In the genomic region with DNA sequence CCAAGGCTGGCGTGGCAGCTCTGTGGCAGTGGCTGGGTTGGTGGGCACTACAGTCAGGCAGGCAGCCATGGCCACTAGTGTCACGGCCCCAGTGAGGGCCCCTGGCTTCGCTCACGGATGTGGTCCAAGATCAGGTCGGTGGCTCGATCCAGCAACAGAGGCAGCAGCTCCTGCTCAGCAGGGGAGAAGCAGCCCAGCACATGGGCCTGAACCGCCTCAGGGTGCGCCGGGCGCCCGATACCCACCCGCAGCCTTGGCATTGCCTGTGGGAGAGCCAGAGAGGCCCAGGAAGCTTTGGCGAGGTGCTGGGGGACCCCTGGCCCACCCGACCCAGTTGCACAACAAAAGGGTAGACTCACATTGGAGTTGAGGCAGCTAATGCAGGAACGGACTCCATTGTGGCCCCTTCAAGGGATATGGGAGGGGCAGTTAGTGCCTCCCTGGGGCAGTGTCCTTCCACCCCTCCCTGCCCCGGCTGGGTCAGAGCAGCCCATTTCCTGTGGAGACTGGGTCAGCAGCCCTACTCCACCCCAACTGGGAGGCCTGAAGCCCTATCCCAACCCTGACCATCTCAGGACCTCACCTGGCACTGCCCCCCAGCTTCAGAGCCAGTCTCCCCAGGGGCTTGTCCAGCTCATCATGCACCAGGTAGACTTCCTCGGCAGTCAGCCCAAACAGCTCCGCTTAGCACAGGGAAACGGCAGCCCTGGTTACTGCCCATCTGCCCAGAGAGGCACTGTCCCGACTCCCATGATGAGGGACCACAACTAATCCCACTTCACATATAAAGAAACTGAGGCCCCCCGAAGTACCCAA, we compare ENCODE assay signal across 10 cellular contexts. TPM values are rescaled to one million over a fixed set of nuclear protein-coding genes. Genes with fewer than 3 reads are reported as not detected.
DNase-seq lines count a peak whose midpoint lies in the region; ATAC-seq, FAIRE-seq and TF ChIP-seq lines count a peak whose summit lies in the region.
"Had no signal": no experiment of that assay in that cellular context is flagged by ENCODE, and none has a peak within 500 bp of the region (broad histone marks: within the 10 kb centered on the region; RNA-seq: fewer than 3 reads in every experiment).

No MANE protein-coding gene starts in this region.

- no peak overlapping the region for H3K27ac Mint-ChIP-seq in astrocyte (ENCODE audit: unreplicated experiment)

- FAIRE-seq in astrocyte (lab: Jason Lieb, UNC) (no peak), GM12891 (lab: Jason Lieb, UNC) (no peak)

- H3K27ac ChIP-seq in astrocyte (ENCODE audit: low read depth, low read length) (no peak overlapping the region), lower lobe of right lung (no peak overlapping the region), uterus (no peak overlapping the region)

- peaks cover 12% of the 10 kb centered on the region for H3K4me1 ChIP-seq in astrocyte (ENCODE audit: insufficient read depth, low read length)
- H3K4me1 ChIP-seq in lower lobe of right lung: peaks cover 18% of the 10 kb centered on the region
- no peaks in the 10 kb centered on the region for H3K4me1 ChIP-seq in uterus

- H3K9me3 ChIP-seq in astrocyte (ENCODE audit: insufficient read depth, low read depth, low read length): no peaks in the 10 kb centered on the region
- H3K9me3 ChIP-seq in lower lobe of right lung: no peaks in the 10 kb centered on the region
- no peaks in the 10 kb centered on the region for H3K9me3 ChIP-seq in uterus

- peaks cover 2% of the 10 kb centered on the region for H3K4me1 Mint-ChIP-seq in astrocyte (ENCODE audit: low read depth, unreplicated experiment)

- H2AFZ ChIP-seq in astrocyte (ENCODE audit: low read depth, low read length): no peak overlapping the region

- no peaks in the 10 kb centered on the region for H3K9me3 Mint-ChIP-seq in astrocyte (ENCODE audit: unreplicated experiment)

- H3K36me3 ChIP-seq in astrocyte (ENCODE audit: insufficient read depth, low read length) (no peaks in the 10 kb centered on the region), lower lobe of right lung (peaks cover 7% of the 10 kb centered on the region), uterus (no peaks in the 10 kb centered on the region)

- no peak for TF ChIP-seq POLR2A in uterus (IDR thresholded peaks at IDR 0.05)
- no peak for TF ChIP-seq POLR2A in GM12891 (IDR thresholded peaks at IDR 0.05; ENCODE audit: low read depth, low read length)

- H3K27me3 Mint-ChIP-seq in astrocyte (ENCODE audit: low read depth, unreplicated experiment): peaks cover 4% of the 10 kb centered on the region

- no peak for TF ChIP-seq CTCF in astrocyte (IDR thresholded peaks at IDR 0.05; ENCODE audit: insufficient read depth, low read depth, low read length)
- TF ChIP-seq CTCF in lower lobe of right lung (IDR thresholded peaks at IDR 0.05): no peak
- TF ChIP-seq CTCF in uterus (IDR thresholded peaks at IDR 0.05): no peak

- H3K36me3 Mint-ChIP-seq in astrocyte (ENCODE audit: low read depth, unreplicated experiment): peaks cover 6% of the 10 kb centered on the region

- intact Hi-C loops in Right ventricle myocardium inferior (cut with DNase I) (no loop called here), left cardiac atrium (cut with DNase I) (no loop called here), lower lobe of right lung (cut with DNase I) (no loop called here), uterus (cut with DNase I; ENCODE audit: low total_unique reads) (no loop called here)

- H3K27me3 ChIP-seq in astrocyte (ENCODE audit: insufficient read depth, low read length) (no peaks in the 10 kb centered on the region), lower lobe of right lung (ENCODE audit: low read depth) (no peaks in the 10 kb centered on the region), uterus (no peaks in the 10 kb centered on the region)

- peaks cover 9% of the 10 kb centered on the region for H3K79me2 ChIP-seq in astrocyte (ENCODE audit: insufficient read depth, low read length)

- H3K4me3 Mint-ChIP-seq in astrocyte (ENCODE audit: unreplicated experiment): peak overlapping the region; percentile 85

- H4K20me1 ChIP-seq in astrocyte (ENCODE audit: insufficient read depth, low read length): peaks cover 37% of the 10 kb centered on the region

- peak overlapping the region; percentile 21 for H3K9ac ChIP-seq in astrocyte (ENCODE audit: low read length)

- DNase-seq in Right ventricle myocardium inferior (ENCODE audit: missing footprints) (peak; percentile 46), left cardiac atrium (no peak), astrocyte (ENCODE audit: low read depth) (no peak), lower lobe of right lung (no peak), uterus (no peak), GM12891 (ENCODE audit: insufficient read length, low spot score) (no peak), NCI-H2029 (lab: John Stamatoyannopoulos, UW) (no peak)
- DNase-seq: islet precursor cell had no signal

- H3K4me3 ChIP-seq in astrocyte (ENCODE audit: insufficient read depth, low read depth, low read length) (peak overlapping the region; percentile 50), lower lobe of right lung (peak overlapping the region; percentile 91), uterus (peak overlapping the region; percentile 61 to 74)

- ATAC-seq in Right ventricle myocardium inferior (no peak), left cardiac atrium (no peak), lower lobe of right lung (no peak), HG02981 (IDR thresholded peaks at IDR 0.05; ENCODE audit: unreplicated experiment) (no peak)

- peak overlapping the region; percentile 100 for H3K4me2 ChIP-seq in astrocyte (ENCODE audit: low read length)

TF ChIP-seq in GM12891, 5 proteins besides CTCF, POLR2A, EP300 and RAD21:
- no peak for TF ChIP-seq TAF1 (IDR thresholded peaks at IDR 0.05; ENCODE audit: low read depth, low read length)
- no peak for TF ChIP-seq PAX5 (IDR thresholded peaks at IDR 0.05; ENCODE audit: insufficient read depth, low read length, severe bottlenecking)
- no peak for TF ChIP-seq POLR2AphosphoS5 (IDR thresholded peaks at IDR 0.05; ENCODE audit: low read depth, low read length)
- no peak for TF ChIP-seq POU2F2 (IDR thresholded peaks at IDR 0.05; ENCODE audit: low read depth, low read length)
- TF ChIP-seq SPI1 (IDR thresholded peaks at IDR 0.05; ENCODE audit: low read depth, low read length): no peak
TF ChIP-seq in GM12891: peak in this region for 0.

RNA-seq across cellular contexts. Expression of gene PTRH1, which starts 1.2 kb away (rescaled TPM):
- total RNA-seq in Right ventricle myocardium inferior: 14.2 TPM
- 10 to 100 TPM; 12.3 to 14.3 TPM for total RNA-seq in left cardiac atrium
- total RNA-seq in astrocyte: 9.9 and 13.5 TPM in 2 replicates
- total RNA-seq in lower lobe of right lung: 9.1 TPM
- 10 to 100 TPM in 2 of 4 donors, 1 to 10 TPM in 2; 3.8 to 18.4 (median 10.4) TPM for total RNA-seq in uterus
- 6.8 TPM for polyA plus RNA-seq in GM12891 (2012; ENCODE audit: low read depth, missing spikeins)

RNA-seq across cellular contexts. Expression of gene TTC16, which starts 1.7 kb away (rescaled TPM):
- 0.30 TPM for total RNA-seq in Right ventricle myocardium inferior
- total RNA-seq in left cardiac atrium: under 1 TPM; 0.05 to 0.09 TPM
- not detected in 2 replicates for total RNA-seq in astrocyte
- 1.3 TPM for total RNA-seq in lower lobe of right lung
- 10 to 100 TPM in 1 of 4 donors, under 1 TPM in 2, not detected in 1; 0.48 to 12.6 (median 0.67) TPM for total RNA-seq in uterus
- 0.04 TPM for polyA plus RNA-seq in GM12891 (2012; ENCODE audit: low read depth, missing spikeins)

RNA-seq across cellular contexts. Expression of gene CFAP157, which starts 7.4 kb away (rescaled TPM):
- total RNA-seq in Right ventricle myocardium inferior: not detected
- not detected for total RNA-seq in left cardiac atrium
- total RNA-seq in astrocyte: 0.09 TPM in 1 of 2 replicates, not detected in the other
- 25.9 TPM for total RNA-seq in lower lobe of right lung
- total RNA-seq in uterus: 1 to 10 TPM in 3 of 4 donors, not detected in 1; 2.1 to 5.4 (median 4.4) TPM
- 0.21 TPM for polyA plus RNA-seq in GM12891 (2012; ENCODE audit: low read depth, missing spikeins)
- total RNA-seq: subcutaneous adipose tissue had no signal

RNA-seq across cellular contexts. Expression of gene TOR2A, which starts 20.9 kb away (rescaled TPM):
- total RNA-seq in Right ventricle myocardium inferior (3.8 TPM), left cardiac atrium (1 to 10 TPM; 5.1 TPM), astrocyte (7.5 and 8.5 TPM in 2 replicates), lower lobe of right lung (16.5 TPM), uterus (10 to 100 TPM in 2 of 4 donors, 1 to 10 TPM in 2; 2.0 to 73.8 (median 7.0) TPM)
- 6.3 TPM for polyA plus RNA-seq in GM12891 (2012; ENCODE audit: low read depth, missing spikeins)
